11 cellular contexts compared by ENCODE assay signal in the genomic region with DNA sequence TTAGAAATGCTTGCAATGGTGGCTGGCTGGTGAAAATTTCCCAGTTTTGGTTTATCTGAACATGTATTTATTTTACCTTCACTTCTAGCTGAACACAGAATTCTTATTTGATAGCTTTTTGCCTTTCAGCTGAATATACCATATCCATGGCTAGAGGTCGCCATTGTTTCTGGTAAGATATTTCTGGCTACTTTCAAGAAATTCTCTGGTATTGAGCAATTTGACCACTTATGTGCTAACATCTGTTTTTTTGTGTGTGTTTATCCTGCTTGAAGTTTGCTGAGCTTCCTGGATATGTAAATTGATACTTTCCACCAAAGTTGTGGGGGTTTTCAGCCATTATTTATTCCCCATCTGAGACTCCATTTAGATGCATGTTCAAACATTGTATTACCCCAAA.
A peak's percentile ranks its signal among the peaks of the same experiment; 100 is the strongest.
DNase-seq lines count a peak whose midpoint lies in the region; ATAC-seq and TF ChIP-seq lines count a peak whose summit lies in the region.
"Had no signal": no experiment of that assay in that cellular context is flagged by ENCODE, and none has a peak within 500 bp of the region (broad histone marks: within the 10 kb centered on the region; RNA-seq: fewer than 3 reads in every experiment).

No MANE protein-coding gene starts in this region.

- H4K20me1 ChIP-seq in Loucy (ENCODE audit: insufficient read depth, low read length, poor library complexity, severe bottlenecking) = peaks cover 16% of the 10 kb centered on the region

- CTCF ChIA-PET in activated CD8-positive, alpha-beta memory T cell treated with anti-CD3 and anti-CD28 coated beads, Interleukin-2, amount 10 ng/mL, durations not matched to agents 7 days and 5 days (lab: Charles Lee) = interaction anchor here (0.6 to 1.1 kb wide), 4 partner anchors 24 to 75 kb away, joined by 3 to 9 read pairs (median 3); partner anchors contain the start of gene FBXW7

- peaks cover 9% of the 10 kb centered on the region; the same call in 1 of the 2 replicates for H3F3A ChIP-seq in Loucy (ENCODE audit: low read depth)

- no peak overlapping the region for H3K4me2 ChIP-seq in Loucy (ENCODE audit: low read depth, low read length, poor library complexity, severe bottlenecking)

- no peak overlapping the region for H3K4me3 ChIP-seq in Loucy (ENCODE audit: low read length, poor library complexity, severe bottlenecking)
- no peak overlapping the region for H3K4me3 ChIP-seq in gastroesophageal sphincter
- H3K4me3 ChIP-seq: heart left ventricle had no signal

- H3K9ac ChIP-seq in Loucy (ENCODE audit: low read depth, low read length, poor library complexity, severe bottlenecking) = no peak overlapping the region

- H3K36me3 ChIP-seq in Loucy (ENCODE audit: insufficient read depth, low read length) = no peaks in the 10 kb centered on the region
- H3K36me3 ChIP-seq in gastroesophageal sphincter = no peaks in the 10 kb centered on the region
- H3K36me3 ChIP-seq: heart left ventricle had no signal

- ATAC-seq in activated CD8-positive, alpha-beta memory T cell treated with anti-CD3 and anti-CD28 coated beads, Interleukin-2, amount 10 ng/mL, durations not matched to agents 7 days and 5 days = no peak
- ATAC-seq in gastroesophageal sphincter = no peak
- ATAC-seq in HG03439 (IDR thresholded peaks at IDR 0.05; ENCODE audit: unreplicated experiment) = no peak
- ATAC-seq: heart left ventricle had no signal

- H3K79me2 ChIP-seq in Loucy (ENCODE audit: insufficient read depth, low read length) = peaks cover 58% of the 10 kb centered on the region

- TF ChIP-seq POLR2A in gastroesophageal sphincter (IDR thresholded peaks at IDR 0.05) = no peak

- TF ChIP-seq CTCF in Loucy (conservative IDR thresholded peaks at IDR 0.05; ENCODE audit: low read length) = peak; percentile 56
- peak; percentile 55 for TF ChIP-seq CTCF in chondrocyte (IDR thresholded peaks at IDR 0.05)
- no peak for TF ChIP-seq CTCF in gastroesophageal sphincter (IDR thresholded peaks at IDR 0.05)

- no peak for DNase-seq in activated CD8-positive, alpha-beta memory T cell treated with anti-CD3 and anti-CD28 coated beads, Interleukin-2, amount 10 ng/mL, durations not matched to agents 7 days and 5 days
- DNase-seq in activated CD8-positive, alpha-beta memory T cell treated with anti-CD3 and anti-CD28 coated beads for 24 hours = no peak
- DNase-seq in chondrocyte (ENCODE audit: low spot score) (no peak), smooth muscle cell of the brain vasculature (ENCODE audit: low read depth, low spot score) (peak; percentile 35), NCI-H345 (lab: John Stamatoyannopoulos, UW) (no peak)
- DNase-seq: activated CD4-positive, alpha-beta T cell treated with anti-CD3 and anti-CD28 coated beads for 48 hours; heart left ventricle had no signal

- H3K27ac ChIP-seq in gastroesophageal sphincter = no peak overlapping the region

- H3K36me3 Mint-ChIP-seq in activated CD8-positive, alpha-beta memory T cell treated with anti-CD3 and anti-CD28 coated beads, Interleukin-2, amount 10 ng/mL, durations not matched to agents 7 days and 5 days = peaks cover 13% of the 10 kb centered on the region
- no peaks in the 10 kb centered on the region for H3K36me3 Mint-ChIP-seq in chondrocyte (ENCODE audit: low read depth)

- no peaks in the 10 kb centered on the region for H3K27me3 Mint-ChIP-seq in activated CD8-positive, alpha-beta memory T cell treated with anti-CD3 and anti-CD28 coated beads, Interleukin-2, amount 10 ng/mL, durations not matched to agents 7 days and 5 days
- no peaks in the 10 kb centered on the region for H3K27me3 Mint-ChIP-seq in chondrocyte (ENCODE audit: low read depth)

- peak overlapping the region; percentile 76 for H3K27ac Mint-ChIP-seq in activated CD8-positive, alpha-beta memory T cell treated with anti-CD3 and anti-CD28 coated beads, Interleukin-2, amount 10 ng/mL, durations not matched to agents 7 days and 5 days
- H3K27ac Mint-ChIP-seq in chondrocyte (ENCODE audit: unreplicated experiment) = no peak overlapping the region

- TF ChIP-seq EP300 in gastroesophageal sphincter (IDR thresholded peaks at IDR 0.05) = no peak

- no peaks in the 10 kb centered on the region for H3K9me3 Mint-ChIP-seq in activated CD8-positive, alpha-beta memory T cell treated with anti-CD3 and anti-CD28 coated beads, Interleukin-2, amount 10 ng/mL, durations not matched to agents 7 days and 5 days (ENCODE audit: low read depth)
- no peaks in the 10 kb centered on the region for H3K9me3 Mint-ChIP-seq in chondrocyte (ENCODE audit: low read depth)

- H3K9me2 ChIP-seq in Loucy (replicated peaks; ENCODE audit: low read depth, low read length) = no peaks in the 10 kb centered on the region

- H3K27me3 ChIP-seq in Loucy (ENCODE audit: insufficient read depth, low read length, poor library complexity, severe bottlenecking) (no peaks in the 10 kb centered on the region), gastroesophageal sphincter (no peaks in the 10 kb centered on the region)
- H3K27me3 ChIP-seq: heart left ventricle had no signal

- H3K4me1 ChIP-seq in Loucy (ENCODE audit: insufficient read depth, low read length, poor library complexity, severe bottlenecking) (peaks cover 52% of the 10 kb centered on the region), gastroesophageal sphincter (no peaks in the 10 kb centered on the region)

- no peaks in the 10 kb centered on the region for H3K9me3 ChIP-seq in Loucy (ENCODE audit: insufficient read depth, low read depth, low read length)
- H3K9me3 ChIP-seq in gastroesophageal sphincter = no peaks in the 10 kb centered on the region
- H3K9me3 ChIP-seq: Caco-2, heart left ventricle had no signal

- 75 to 100% methylated on average over 1 of the region's 1 CpG for WGBS in gastroesophageal sphincter (ENCODE audit: low coverage in 1 of 2), 2 donors

- H3K4me1 Mint-ChIP-seq in activated CD8-positive, alpha-beta memory T cell treated with anti-CD3 and anti-CD28 coated beads, Interleukin-2, amount 10 ng/mL, durations not matched to agents 7 days and 5 days = peaks cover 78% of the 10 kb centered on the region
- H3K4me1 Mint-ChIP-seq in chondrocyte (ENCODE audit: low read depth) = peaks cover 26% of the 10 kb centered on the region

- no peak overlapping the region for H3K4me3 Mint-ChIP-seq in activated CD8-positive, alpha-beta memory T cell treated with anti-CD3 and anti-CD28 coated beads, Interleukin-2, amount 10 ng/mL, durations not matched to agents 7 days and 5 days
- no peak overlapping the region for H3K4me3 Mint-ChIP-seq in chondrocyte (ENCODE audit: unreplicated experiment)

- H2AFZ ChIP-seq in Loucy (ENCODE audit: low read length) = no peak overlapping the region

Comparison
In these comparisons a context has a peak if more than half of its experiments do, and no peak if none do; other contexts are left out.
1. CTCF ChIP-seq: peak in Loucy (single experiment) and chondrocyte (single experiment); none in gastroesophageal sphincter (0 of 4).